ENCODE assay signal across 9 cellular contexts in the genomic region with DNA sequence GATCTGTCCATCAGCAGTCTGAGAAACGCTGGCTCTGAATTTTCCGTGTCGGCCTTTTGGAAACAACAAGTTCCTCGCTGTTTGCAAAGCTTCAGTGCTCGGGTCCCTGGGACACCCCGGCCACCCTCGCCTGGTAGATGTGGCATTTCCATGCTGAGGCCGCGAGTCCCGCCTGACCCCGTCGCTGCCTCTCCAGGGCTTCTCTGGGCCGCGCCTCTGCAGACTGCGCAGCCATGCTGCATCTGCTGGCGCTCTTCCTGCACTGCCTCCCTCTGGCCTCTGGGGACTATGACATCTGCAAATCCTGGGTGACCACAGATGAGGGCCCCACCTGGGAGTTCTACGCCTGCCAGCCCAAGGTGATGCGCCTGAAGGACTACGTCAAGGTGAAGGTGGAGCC. TPM values are rescaled to one million over a fixed set of nuclear protein-coding genes. Genes with fewer than 3 reads are reported as not detected.
DNase-seq lines count a peak whose midpoint lies in the region; TF ChIP-seq lines count a peak whose summit lies in the region.
"Had no signal": no experiment of that assay in that cellular context is flagged by ENCODE, and none has a peak within 500 bp of the region (broad histone marks: within the 10 kb centered on the region; RNA-seq: fewer than 3 reads in every experiment).

No MANE protein-coding gene starts in this region.

- H3K27me3 ChIP-seq in BJ (ENCODE audit: control insufficient read depth, insufficient read depth, low read length) (peaks cover 33% of the 10 kb centered on the region), vagina (peaks cover 5% of the 10 kb centered on the region)

- peak; percentile 36 for TF ChIP-seq CTCF in BJ (IDR thresholded peaks at IDR 0.05; ENCODE audit: insufficient read depth, low read depth, low read length)
- peak; percentile 52 for TF ChIP-seq CTCF in GM12864 (IDR thresholded peaks at IDR 0.05; ENCODE audit: low read depth, low read length, missing control alignments)
- peak; percentile 24; the same call in 1 of the 2 replicates for TF ChIP-seq CTCF in VCaP (conservative IDR thresholded peaks at IDR 0.05)
- TF ChIP-seq CTCF in vagina (IDR thresholded peaks at IDR 0.05), result no peak

- DNase-seq in BJ (ENCODE audit: low read depth) (no peak), GM12864 (ENCODE audit: low read depth) (no peak), iPS-NIHi7 (ENCODE audit: extremely low spot score) (peak; percentile 67), NCI-H2227 treated with DMSO at 0.1 percent for 48 hours (lab: John Stamatoyannopoulos, UW) (no peak), vagina (ENCODE audit: extremely low spot score in 2 of 2) (no peak), activated gamma-delta T cell (lab: John Stamatoyannopoulos, UW) (no peak), NCI-H2196 treated with DMSO at 0.1 percent for 48 hours (lab: John Stamatoyannopoulos, UW; ENCODE audit: unreplicated experiment) (no peak)

- no peak overlapping the region for H3K27ac ChIP-seq in VCaP
- H3K27ac ChIP-seq in vagina, result no peak overlapping the region
- H3K27ac ChIP-seq: heart left ventricle had no signal

- peaks cover 36% of the 10 kb centered on the region for H3K4me1 ChIP-seq in vagina

- H3K36me3 ChIP-seq in BJ (ENCODE audit: control insufficient read depth, insufficient read depth, low read length), result no peaks in the 10 kb centered on the region
- no peaks in the 10 kb centered on the region for H3K36me3 ChIP-seq in vagina
- H3K36me3 ChIP-seq: heart left ventricle had no signal

- intact Hi-C loops in vagina (cut with DNase I), result no loop called here

- POLR2A ChIA-PET in BJ (lab: Charles Lee), result no interaction called here

- no peak for TF ChIP-seq POLR2A in vagina (IDR thresholded peaks at IDR 0.05)

- CTCF ChIA-PET in BJ (lab: Yijun Ruan, JAX), result interaction anchor here (0.8 to 7.3 kb wide), 5 partner anchors 10 to 410 kb away, joined by 3 to 110 read pairs (median 3); no protein-coding TSS in a partner anchor

- H3K4me3 ChIP-seq in BJ (ENCODE audit: low read depth, low read length) (no peak overlapping the region), GM12864 (ENCODE audit: low read depth, low read length) (no peak overlapping the region), vagina (no peak overlapping the region)
- H3K4me3 ChIP-seq: heart left ventricle had no signal

- no peaks in the 10 kb centered on the region for H3K9me3 ChIP-seq in vagina
- H3K9me3 ChIP-seq: heart left ventricle had no signal

RNA-seq across cellular contexts. Expression of gene NTNG2, which starts 4.7 kb away (rescaled TPM):
- polyA plus RNA-seq in BJ (2011; rRNA removed), result 0.44 and 0.74 TPM in 2 replicates
- 0.62 and 0.66 TPM in 2 replicates for polyA minus RNA-seq in BJ (2011; rRNA and poly(A)+ RNA removed)
- total RNA-seq in vagina, result 0.98 TPM

Comparison
In these comparisons a context has a peak if more than half of its experiments do, and no peak if none do; other contexts are left out.
1. CTCF ChIP-seq: peak in BJ (single experiment), GM12864 (single experiment) and VCaP (single experiment); none in vagina (0 of 3).